26 cellular contexts compared by ENCODE assay signal in the genomic region with DNA sequence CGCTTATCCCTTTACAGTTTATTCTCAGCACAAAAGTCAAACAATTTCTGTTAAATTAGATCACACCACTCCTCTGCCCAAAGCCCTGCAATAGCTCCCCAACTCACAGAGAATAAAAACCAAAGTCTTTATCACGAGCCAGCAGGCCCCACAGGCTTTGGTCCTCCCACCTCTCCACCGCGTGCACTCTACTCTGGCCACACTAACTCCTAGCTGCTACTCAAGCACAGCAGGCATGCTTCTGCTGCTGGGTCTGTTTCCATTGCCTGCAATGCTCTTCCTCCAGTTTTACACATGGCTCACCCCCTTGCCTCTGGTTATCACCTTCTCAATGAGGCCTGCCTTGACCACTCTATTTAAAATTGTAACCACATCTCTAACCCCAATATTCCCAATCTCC.
"Had no signal": no experiment of that assay in that cellular context is flagged by ENCODE, and none has a peak within 500 bp of the region (broad histone marks: within the 10 kb centered on the region; RNA-seq: fewer than 3 reads in every experiment).

No MANE protein-coding gene starts in this region.

- H3K9me3 ChIP-seq: MG63, Peyer's patch, SJCRH30, SK-N-SH had no signal

- H3K4me3 ChIP-seq: MG63, Peyer's patch, SJCRH30 had no signal

- ATAC-seq: activated CD4-positive, CD25-positive, alpha-beta regulatory T cell treated with anti-CD3 and anti-CD28 coated beads, Interleukin-2, amount 50 U/mL, for 24 hours; activated CD8-positive, alpha-beta T cell treated with anti-CD3 and anti-CD28 coated beads, Interleukin-2, amount 10 ng/mL, durations not matched to agents 7 days and 5 days had no signal

- DNase-seq: activated CD4-positive, alpha-beta T cell treated with anti-CD3 and anti-CD28 coated beads for 4 hours; activated CD8-positive, alpha-beta memory T cell treated with anti-CD3 and anti-CD28 coated beads, Interleukin-2, amount 50 U/mL, for 48 hours; activated CD8-positive, alpha-beta T cell treated with anti-CD3 and anti-CD28 coated beads, Interleukin-2, amount 10 ng/mL, durations not matched to agents 7 days and 5 days; activated gamma-delta T cell treated with Interleukin-2 at 50 U/mL for 16 hours; activated naive CD4-positive, alpha-beta T cell treated with anti-CD3 and anti-CD28 coated beads, Interleukin-2, amount 10 ng/mL, durations not matched to agents 7 days and 5 days; activated naive CD8-positive, alpha-beta T cell treated with anti-CD3 and anti-CD28 coated beads for 36 hours; activated T-cell treated with anti-CD3 and anti-CD28 coated beads, Interleukin-2, amount 50 U/mL, for 1 hour; anterior cingulate cortex; cerebellar nuclear complex; MG63; MV-4-11; NCI-H1092 treated with DMSO at 0.1 percent for 48 hours; NCI-H1417 treated with DMSO at 0.1 percent for 48 hours; NCI-H1694; NCI-H2029 treated with DMSO at 0.1 percent for 48 hours; NCI-H345; NCI-H510A; NCI-H526 treated with DMSO at 0.1 percent for 48 hours; NCI-H82; Peyer's patch; Right ventricle myocardium superior; SJCRH30; SK-N-SH; T-helper 1 cell had no signal

- H3K27me3 ChIP-seq: MG63, Peyer's patch, SJCRH30 had no signal

- H3K27ac ChIP-seq: Peyer's patch, RWPE1, SJCRH30 had no signal
